Comparison of ENCODE assay signal across 12 cellular contexts in the genomic region with DNA sequence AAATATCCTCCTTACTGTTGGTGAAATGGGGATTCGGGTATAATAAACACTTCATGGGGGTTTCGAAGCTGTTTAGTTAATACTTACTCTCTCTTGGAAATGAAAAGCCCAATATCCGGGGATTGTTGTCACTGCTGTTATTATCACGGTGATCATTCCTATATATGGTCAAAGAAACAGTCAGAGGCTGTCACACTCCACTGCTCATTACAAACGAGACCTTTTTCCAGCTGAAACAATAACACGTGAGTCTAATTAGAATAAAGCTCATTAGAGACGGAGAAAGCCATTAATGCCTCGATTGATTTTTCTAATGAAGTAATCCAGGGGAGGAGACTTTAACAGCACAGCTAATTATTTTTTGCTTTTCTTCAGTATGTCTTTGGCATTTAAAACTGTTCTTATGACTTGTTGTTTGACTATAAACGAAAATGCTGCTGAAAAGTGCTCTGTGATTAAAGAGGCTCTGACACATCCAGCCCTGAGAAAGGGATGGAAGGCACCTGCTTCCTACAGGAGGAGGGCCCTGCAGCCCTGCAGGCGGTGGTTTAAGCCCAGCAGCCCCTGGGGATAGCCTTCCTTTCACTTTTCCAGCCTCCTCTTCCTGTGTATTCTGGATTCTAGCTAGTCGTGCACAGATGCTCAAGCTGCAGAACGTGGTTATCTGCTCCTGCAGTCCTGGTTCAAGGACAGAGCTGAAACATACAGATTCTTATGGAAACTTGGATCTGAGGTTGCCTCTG.
A peak's percentile ranks its signal among the peaks of the same experiment; 100 is the strongest.
DNase-seq lines count a peak whose midpoint lies in the region; ATAC-seq, FAIRE-seq and TF ChIP-seq lines count a peak whose summit lies in the region.
"Had no signal": no experiment of that assay in that cellular context is flagged by ENCODE, and none has a peak within 500 bp of the region (broad histone marks: within the 10 kb centered on the region; RNA-seq: fewer than 3 reads in every experiment).

No MANE protein-coding gene starts in this region.

- no peak for FAIRE-seq in GM12891 (lab: Jason Lieb, UNC)
- FAIRE-seq: colon, GM18507 had no signal

- peak; percentile 19 for ATAC-seq in mucosa of descending colon
- ATAC-seq in HG02588 (IDR thresholded peaks at IDR 0.05; ENCODE audit: unreplicated experiment) = no peak
- ATAC-seq: HCT116 had no signal

- in situ Hi-C loops in GM13977 (cut with MboI; ENCODE audit: low pct_unique_long_range_greater_than_20kb, low sequenced_read_pairs, unreplicated experiment) = no loop called here

- no peaks in the 10 kb centered on the region for H3K36me3 ChIP-seq in mucosa of descending colon (ENCODE audit: low read depth)

- peaks cover 3% of the 10 kb centered on the region for H3K4me1 ChIP-seq in mucosa of descending colon (ENCODE audit: low read depth)

- H3K9me3 ChIP-seq in mucosa of descending colon = no peaks in the 10 kb centered on the region

- intact Hi-C loops in mucosa of descending colon (cut with DNase I, micrococcal nuclease) = no loop called here

- TF ChIP-seq CTCF in mucosa of descending colon (IDR thresholded peaks at IDR 0.05) (no peak), GM13977 (IDR thresholded peaks at IDR 0.05; ENCODE audit: extremely low read depth, insufficient read depth, missing control alignments) (no peak)

- TF ChIP-seq POLR2A in GM12891 (IDR thresholded peaks at IDR 0.05; ENCODE audit: low read depth, low read length) = no peak

- H3K4me3 ChIP-seq in mucosa of descending colon = no peak overlapping the region

- peak; percentile 61 for DNase-seq in COLO668 (lab: John Stamatoyannopoulos, UW; ENCODE audit: unreplicated experiment)
- DNase-seq in NCI-H2107 (lab: John Stamatoyannopoulos, UW) = peak; percentile 25
- DNase-seq in cerebellum (ENCODE audit: low spot score) = peak; percentile 40
- DNase-seq in mucosa of descending colon = no peak
- no peak for DNase-seq in GM12891 (ENCODE audit: insufficient read length, low spot score)
- DNase-seq in EL = no peak
- no peak for DNase-seq in GM13977 (ENCODE audit: low spot score)
- DNase-seq: NCI-H774 had no signal

TF ChIP-seq in GM12891, 5 proteins besides CTCF, POLR2A, EP300 and RAD21:
- TF ChIP-seq SPI1 (IDR thresholded peaks at IDR 0.05; ENCODE audit: low read depth, low read length) = no peak
- no peak for TF ChIP-seq POU2F2 (IDR thresholded peaks at IDR 0.05; ENCODE audit: low read depth, low read length)
- TF ChIP-seq PAX5 (IDR thresholded peaks at IDR 0.05; ENCODE audit: insufficient read depth, low read length, severe bottlenecking) = no peak
- TF ChIP-seq TAF1 (IDR thresholded peaks at IDR 0.05; ENCODE audit: low read depth, low read length) = no peak
- TF ChIP-seq POLR2AphosphoS5 (IDR thresholded peaks at IDR 0.05; ENCODE audit: low read depth, low read length) = no peak

Comparison
In these comparisons a context has a peak if more than half of its experiments do, and no peak if none do; other contexts are left out.
1. DNase-seq: peak in COLO668 (single experiment), NCI-H2107 (single experiment) and cerebellum (single experiment); none in mucosa of descending colon (0 of 3), GM12891 (single experiment), EL (single experiment) and GM13977 (single experiment).